8 cellular contexts compared by ENCODE assay signal in genomic region chr10:127196227-127196954, GRCh38. TPM values are rescaled to one million over a fixed set of nuclear protein-coding genes. Genes with fewer than 3 reads are reported as not detected.
DNase-seq lines count a peak whose midpoint lies in the region; ATAC-seq and TF ChIP-seq lines count a peak whose summit lies in the region.

Gene INSYN2A (minus strand): TSS chr10:127196591. CDS start chr10:127176395, 20,196 bp downstream.

- peaks cover 0 to 10% of the 10 kb centered on the region in 2 experiments; a peak in 1 of 4 replicates for H3K4me1 ChIP-seq in SK-N-SH (ENCODE audit: control insufficient read depth in 1 of 2, insufficient read depth in 2 of 2, low read depth in 1 of 2, low read length in 1 of 2)
- peaks cover 11% of the 10 kb centered on the region for H3K4me1 ChIP-seq in cardiac muscle cell (ENCODE audit: low read depth)

- H3K36me3 Mint-ChIP-seq in activated CD4-positive, alpha-beta memory T cell treated with anti-CD3 and anti-CD28 coated beads for 36 hours: no peaks in the 10 kb centered on the region

- intact Hi-C loops in activated CD4-positive, alpha-beta memory T cell treated with anti-CD3 and anti-CD28 coated beads for 36 hours (cut with micrococcal nuclease): no loop called here

- H3K4me2 ChIP-seq in SK-N-SH: peak within 1 kb of the TSS; percentile 93

- peak; percentile 37 for TF ChIP-seq CTCF in SK-N-SH (IDR thresholded peaks at IDR 0.05)
- peak; percentile 42 for TF ChIP-seq CTCF in cardiac muscle cell (IDR thresholded peaks at IDR 0.05; ENCODE audit: low read depth, low read length)

- H4K20me1 ChIP-seq in SK-N-SH (ENCODE audit: insufficient read depth): peaks cover 41% of the 10 kb centered on the region

- no peak within 1 kb of the TSS for H3K4me3 Mint-ChIP-seq in activated CD4-positive, alpha-beta memory T cell treated with anti-CD3 and anti-CD28 coated beads for 36 hours

- H3K4me3 ChIP-seq in SK-N-SH (ENCODE audit: low read depth in 2 of 2, low read length in 1 of 2) (peak within 1 kb of the TSS; percentile 46 to 66), cardiac muscle cell (peak within 1 kb of the TSS; percentile 38)

- H3F3A ChIP-seq in SK-N-SH (replicated peaks; ENCODE audit: insufficient read depth): peaks cover 5% of the 10 kb centered on the region

- no peaks in the 10 kb centered on the region for H3K4me1 Mint-ChIP-seq in activated CD4-positive, alpha-beta memory T cell treated with anti-CD3 and anti-CD28 coated beads for 36 hours (ENCODE audit: low read depth)

- no peak within 1 kb of the TSS for H3K9ac ChIP-seq in SK-N-SH

- no peaks in the 10 kb centered on the region for H3K27me3 ChIP-seq in SK-N-SH (ENCODE audit: insufficient read depth)
- peaks cover 68% of the 10 kb centered on the region for H3K27me3 ChIP-seq in cardiac muscle cell

- H3K79me2 ChIP-seq in SK-N-SH (ENCODE audit: insufficient read depth): no peaks in the 10 kb centered on the region

- TF ChIP-seq RAD21 in SK-N-SH (IDR thresholded peaks at IDR 0.05; ENCODE audit: low read length): no peak; the same call in 1 of the 2 replicates

- H3K27ac Mint-ChIP-seq in activated CD4-positive, alpha-beta memory T cell treated with anti-CD3 and anti-CD28 coated beads for 36 hours: no peak within 1 kb of the TSS

- H3K9me3 Mint-ChIP-seq in activated CD4-positive, alpha-beta memory T cell treated with anti-CD3 and anti-CD28 coated beads for 36 hours: no peaks in the 10 kb centered on the region

- peaks cover 26% of the 10 kb centered on the region for H3K27me3 Mint-ChIP-seq in activated CD4-positive, alpha-beta memory T cell treated with anti-CD3 and anti-CD28 coated beads for 36 hours

- H3K27ac ChIP-seq in SK-N-SH (ENCODE audit: low read depth in 2 of 2, low read length in 1 of 2) (no peak within 1 kb of the TSS), cardiac muscle cell (no peak within 1 kb of the TSS)

- H3K36me3 ChIP-seq in SK-N-SH (replicated peaks in 1 of 2; ENCODE audit: control insufficient read depth in 1 of 2, insufficient read depth in 2 of 2, low read length in 1 of 2) (no peaks in the 10 kb centered on the region), cardiac muscle cell (no peaks in the 10 kb centered on the region)

- ATAC-seq in HG03469 (IDR thresholded peaks at IDR 0.05; ENCODE audit: unreplicated experiment): no peak
- no peak for ATAC-seq in GM21360 (IDR thresholded peaks at IDR 0.05; ENCODE audit: unreplicated experiment)

- H3K9me2 ChIP-seq in SK-N-SH: no peaks in the 10 kb centered on the region

- H3K9me3 ChIP-seq in SK-N-SH (no peaks in the 10 kb centered on the region), cardiac muscle cell (ENCODE audit: low read depth) (no peaks in the 10 kb centered on the region)

- no peak within 1 kb of the TSS for H2AFZ ChIP-seq in SK-N-SH (ENCODE audit: low read depth)

- DNase-seq in ELR (ENCODE audit: low read depth) (peak; percentile 67), SK-N-SH (peak; percentile 78), cardiac muscle cell (ENCODE audit: low read depth in 1 of 2, low spot score in 1 of 2) (peak; percentile 47 to 65), putamen (ENCODE audit: low spot score) (peak; percentile 66)
- DNase-seq in activated CD8-positive, alpha-beta memory T cell treated with anti-CD3 and anti-CD28 coated beads for 24 hours: no peak
- no peak for DNase-seq in activated CD4-positive, alpha-beta memory T cell treated with anti-CD3 and anti-CD28 coated beads for 36 hours

- POLR2A ChIA-PET in SK-N-SH (lab: Yijun Ruan, JAX): no interaction called here
- POLR2A ChIA-PET in activated CD4-positive, alpha-beta memory T cell treated with anti-CD3 and anti-CD28 coated beads for 36 hours (lab: Charles Lee): no interaction called here

- TF ChIP-seq EP300 in SK-N-SH (IDR thresholded peaks at IDR 0.05; ENCODE audit: borderline replicate concordance in 1 of 2, low read depth in 1 of 2, low read length in 1 of 2): no peak

- CTCF ChIA-PET in SK-N-SH (lab: Yijun Ruan, JAX): interaction anchor here (0.8 to 6.6 kb wide), 4 partner anchors 11 to 206 kb away, joined by 3 to 29 read pairs (median 3); no protein-coding TSS in a partner anchor
- CTCF ChIA-PET in activated CD4-positive, alpha-beta memory T cell treated with anti-CD3 and anti-CD28 coated beads for 36 hours (lab: Charles Lee): no interaction called here

- 9% methylated on average over 15 of the region's 89 CpGs for WGBS in SK-N-SH (ENCODE audit: low lambda C conversion rate)

TF ChIP-seq in SK-N-SH, 30 proteins besides CTCF, POLR2A, EP300 and RAD21:
- TF ChIP-seq MAX (IDR thresholded peaks at IDR 0.05; ENCODE audit: low read depth) (0 out of 2 replicates have a peak, but pooled peaks have one; percentile 6), FOXM1 (IDR thresholded peaks at IDR 0.05; ENCODE audit: low read depth) (no peak), SMC3 (IDR thresholded peaks at IDR 0.05; ENCODE audit: low read depth, low read length) (no peak), REST (IDR thresholded peaks at IDR 0.05; ENCODE audit: low read depth, low read length) (no peak), MXI1 (IDR thresholded peaks at IDR 0.05; ENCODE audit: low read depth, low read length) (no peak)

RNA-seq across cellular contexts. Expression of gene INSYN2A, which starts in this region (rescaled TPM):
- polyA plus RNA-seq in SK-N-SH (2012; rRNA removed) (0.19 and 0.28 TPM in 2 replicates), cardiac muscle cell (0.41 and 0.60 TPM in 2 replicates)
- polyA plus RNA-seq in SK-N-SH (2012; cell fraction: cytosol; rRNA removed): 0.21 TPM in 2 replicates
- 0.26 and 0.30 TPM in 2 replicates for polyA plus RNA-seq in SK-N-SH (2012; cell fraction: nucleus; rRNA removed)
- not detected in 2 replicates for total RNA-seq in cardiac muscle cell
- total RNA-seq in activated CD4-positive, alpha-beta memory T cell treated with anti-CD3 and anti-CD28 coated beads for 36 hours: not detected

Comparison
In these comparisons a context has a peak if more than half of its experiments do, and no peak if none do; other contexts are left out.
1. Peak in DNase-seq, H3K4me3 ChIP-seq and H3K4me2 ChIP-seq in SK-N-SH; RNA of the gene not detected or under 1 TPM.
2. Peak in DNase-seq and H3K4me3 ChIP-seq in cardiac muscle cell; RNA of the gene not detected or under 1 TPM.
3. DNase-seq: peak in ELR (single experiment) and putamen (single experiment); none in activated CD8-positive, alpha-beta memory T cell treated with anti-CD3 and anti-CD28 coated beads for 24 hours (single experiment) and activated CD4-positive, alpha-beta memory T cell treated with anti-CD3 and anti-CD28 coated beads for 36 hours (single experiment).